In genomic region chr3:49348361-49348760, GRCh38 we compare ENCODE assay signal across 6 cellular contexts. TPM values are rescaled to one million over a fixed set of nuclear protein-coding genes. Genes with fewer than 3 reads are reported as not detected.
DNase-seq lines count a peak whose midpoint lies in the region; ATAC-seq, FAIRE-seq and TF ChIP-seq lines count a peak whose summit lies in the region.
"Not testable (repeated sequence)": the region's sequence is repeated elsewhere in the genome, so short reads cannot be mapped to it uniquely, and the experiment has no call there.

No MANE protein-coding gene starts in this region.

- intact Hi-C loops in CD14-positive monocyte (cut with micrococcal nuclease); dendritic cell treated with granulocyte-macrophage colony-stimulating factor and Interleukin-4, amounts not matched to agents 40 ng/mL and 50 ng/mL, for 4 days (cut with micrococcal nuclease); HepG2 (cut with micrococcal nuclease; ENCODE audit: unreplicated experiment); upper lobe of right lung (cut with DNase I): not testable (repeated sequence)

- BruUV-seq in HepG2 (replicated peaks; lab: Mats Ljungman, UMichigan), result not testable (repeated sequence)

- not testable (repeated sequence) for H3K79me2 ChIP-seq in HepG2 (ENCODE audit: insufficient read depth, low read length)

- not testable (repeated sequence) for H3K27me3 ChIP-seq in HepG2 (ENCODE audit: control insufficient read depth in 1 of 2, insufficient read depth in 2 of 2, low read length in 2 of 2); neutrophil; upper lobe of right lung

- not testable (repeated sequence) for TF ChIP-seq POLR2A in HepG2 (IDR thresholded peaks at IDR 0.05; ENCODE audit: insufficient read depth in 1 of 2, low read depth in 2 of 2, low read length in 2 of 2)

- not testable (repeated sequence) for TF ChIP-seq RAD21 in HepG2 (CRISPR knock-in tag; IDR thresholded peaks at IDR 0.05)

- H2AFZ ChIP-seq in HepG2 (ENCODE audit: low read length), result not testable (repeated sequence)

- not testable (repeated sequence) for H3K4me2 ChIP-seq in HepG2 (ENCODE audit: low read depth, low read length)

- not testable (repeated sequence) for H4K20me1 ChIP-seq in HepG2 (ENCODE audit: insufficient read depth, low read length)

- CTCF ChIA-PET in RWPE1 (lab: Yijun Ruan, JAX), result not testable (repeated sequence)
- CTCF ChIA-PET in HepG2 (lab: Yijun Ruan, JAX; ENCODE audit: low intra/inter-chr PET ratio, low total read pairs), result interaction anchor here (0.9 kb wide), 1 partner anchor 8 kb away, joined by 3 read pairs; no protein-coding TSS in a partner anchor

- TF ChIP-seq CTCF in CD14-positive monocyte (IDR thresholded peaks at IDR 0.05); RWPE1 (conservative IDR thresholded peaks at IDR 0.05; ENCODE audit: low read depth); HepG2 (CRISPR knock-in tag; IDR thresholded peaks at IDR 0.05); neutrophil (IDR thresholded peaks at IDR 0.05); upper lobe of right lung (IDR thresholded peaks at IDR 0.05): not testable (repeated sequence)

- H3K9ac ChIP-seq in HepG2 (ENCODE audit: insufficient read depth, low read depth, low read length), result not testable (repeated sequence)

- not testable (repeated sequence) for H3K27me3 Mint-ChIP-seq in CD14-positive monocyte (ENCODE audit: low read depth in 3 of 3); dendritic cell treated with granulocyte-macrophage colony-stimulating factor and Interleukin-4, amounts not matched to agents 40 ng/mL and 50 ng/mL, for 4 days

- peaks cover 85% of the 10 kb centered on the region for H3K4me1 Mint-ChIP-seq in CD14-positive monocyte
- H3K4me1 Mint-ChIP-seq in dendritic cell treated with granulocyte-macrophage colony-stimulating factor and Interleukin-4, amounts not matched to agents 40 ng/mL and 50 ng/mL, for 4 days (ENCODE audit: low read depth), result peaks cover 80% of the 10 kb centered on the region

- H3K36me3 Mint-ChIP-seq in CD14-positive monocyte; dendritic cell treated with granulocyte-macrophage colony-stimulating factor and Interleukin-4, amounts not matched to agents 40 ng/mL and 50 ng/mL, for 4 days (ENCODE audit: low read depth): not testable (repeated sequence)

- TF ChIP-seq EP300 in HepG2 (IDR thresholded peaks at IDR 0.05; ENCODE audit: low read depth in 2 of 2, low read length in 2 of 2); HepG2 (CRISPR knock-in tag; IDR thresholded peaks at IDR 0.05; ENCODE audit: borderline replicate concordance): not testable (repeated sequence)

- not testable (repeated sequence) for H3K9me3 Mint-ChIP-seq in CD14-positive monocyte; dendritic cell treated with granulocyte-macrophage colony-stimulating factor and Interleukin-4, amounts not matched to agents 40 ng/mL and 50 ng/mL, for 4 days

- H3K4me3 ChIP-seq in HepG2 (replicated peaks in 1 of 3; ENCODE audit: insufficient read depth in 1 of 3, low read depth in 2 of 3, low read length in 3 of 3); neutrophil (ENCODE audit: low read depth in 1 of 2, low read length in 1 of 2); upper lobe of right lung: not testable (repeated sequence)

- not testable (repeated sequence) for H3K4me3 Mint-ChIP-seq in CD14-positive monocyte; dendritic cell treated with granulocyte-macrophage colony-stimulating factor and Interleukin-4, amounts not matched to agents 40 ng/mL and 50 ng/mL, for 4 days

- POLR2A ChIA-PET in RWPE1 (lab: Yijun Ruan, JAX; ENCODE audit: low non-redundant PET), result not testable (repeated sequence)
- POLR2A ChIA-PET in HepG2 (lab: Yijun Ruan, JAX), result interaction anchor here (1.2 to 5.3 kb wide), 5 partner anchors 9 to 81 kb away, joined by 4 to 50 read pairs (median 10); partner anchors contain the start of genes GPX1, NICN1, RHOA and TCTA

- not testable (repeated sequence) for H3K9me3 ChIP-seq in HepG2 (ENCODE audit: low read length); neutrophil; upper lobe of right lung

- 87% methylated on average over 12 of the region's 12 CpGs for WGBS in HepG2 (ENCODE audit: low lambda C conversion rate)

- peak overlapping the region; percentile 90 for H3K27ac ChIP-seq in RWPE1
- peak overlapping the region; percentile 53 for H3K27ac ChIP-seq in HepG2 (ENCODE audit: extremely low read length, insufficient read depth, low read length)
- peak overlapping the region; percentile 92 for H3K27ac ChIP-seq in neutrophil
- H3K27ac ChIP-seq in upper lobe of right lung, result peak overlapping the region; percentile 83

- H3K4me1 ChIP-seq in HepG2 (ENCODE audit: insufficient read depth, low read length), result peaks cover 91% of the 10 kb centered on the region
- H3K4me1 ChIP-seq in neutrophil (ENCODE audit: control insufficient read depth in 1 of 2, insufficient read depth in 1 of 2, low read depth in 1 of 2, low read length in 1 of 2), result peaks cover 95 to 97% of the 10 kb centered on the region in 2 experiments
- peaks cover 52% of the 10 kb centered on the region for H3K4me1 ChIP-seq in upper lobe of right lung

- not testable (repeated sequence) for DNase-seq in CD14-positive monocyte (ENCODE audit: low spot score); RWPE1 (ENCODE audit: low spot score); HepG2 (ENCODE audit: low spot score); upper lobe of right lung

- H3K27ac Mint-ChIP-seq in CD14-positive monocyte, result peak overlapping the region in 6 of 7 donors; percentile 99 to 100 (median 100)
- H3K27ac Mint-ChIP-seq in dendritic cell treated with granulocyte-macrophage colony-stimulating factor and Interleukin-4, amounts not matched to agents 40 ng/mL and 50 ng/mL, for 4 days, result peak overlapping the region; percentile 98

- not testable (repeated sequence) for FAIRE-seq in HepG2 (lab: Jason Lieb, UNC)

- in situ Hi-C loops in HepG2 (cut with HindIII; ENCODE audit: extremely low pct_ligation_motif_present, low pct_unique_long_range_greater_than_20kb), result loop anchor here (25.0 kb wide), 1 partner anchor 89 kb away; the partner anchor contains the start of gene NICN1

- not testable (repeated sequence) for H3K36me3 ChIP-seq in HepG2 (replicated peaks in 1 of 2; ENCODE audit: control insufficient read depth in 1 of 2, insufficient read depth in 2 of 2, low read length in 2 of 2); neutrophil; upper lobe of right lung

- not testable (repeated sequence) for ATAC-seq in HepG2, upper lobe of right lung

RNA-seq across cellular contexts. Expression of gene USP4, which starts 8.5 kb away (rescaled TPM):
- 10 to 100 TPM; 68.6 to 78.9 TPM for polyA plus RNA-seq in CD14-positive monocyte
- 9.2 and 12.1 TPM in 2 replicates for total RNA-seq in HepG2 (2016; rRNA removed; fragmentation: Illumina TruSeq; extraction: Trizol)
- 3.9 and 5.6 TPM in 2 replicates for total RNA-seq in HepG2 (2016; cell fraction: cytosol; rRNA removed; fragmentation: Illumina TruSeq; extraction: Trizol; ENCODE audit: low read depth)
- total RNA-seq in HepG2 (2016; cell fraction: insoluble cytoplasmic fraction; rRNA removed; fragmentation: Illumina TruSeq; extraction: Trizol), result 9.5 and 12.5 TPM in 2 replicates
- total RNA-seq in HepG2 (2016; cell fraction: membrane; rRNA removed; fragmentation: Illumina TruSeq; extraction: Trizol), result 6.2 and 7.0 TPM in 2 replicates
- total RNA-seq in HepG2 (2016; cell fraction: nucleus; rRNA removed; fragmentation: Illumina TruSeq; extraction: Trizol), result 14.7 and 15.5 TPM in 2 replicates
- 18.7 and 20.8 TPM in 2 replicates for polyA plus RNA-seq in HepG2 (2011; rRNA removed)
- 10.8 and 12.7 TPM in 2 replicates for polyA plus RNA-seq in HepG2 (2011; cell fraction: cytosol; rRNA removed)
- polyA plus RNA-seq in HepG2 (2011; cell fraction: nucleus; rRNA removed), result 22.0 and 28.3 TPM in 2 replicates
- 11.8 and 12.6 TPM in 2 replicates for polyA plus RNA-seq in HepG2 (2012)
- polyA plus RNA-seq in HepG2 (2016; cell fraction: cytosol; fragmentation: Illumina TruSeq; extraction: Trizol; ENCODE audit: low read depth), result 2.2 and 2.4 TPM in 2 replicates
- polyA plus RNA-seq in HepG2 (2016; cell fraction: insoluble cytoplasmic fraction; fragmentation: Illumina TruSeq; extraction: Trizol; ENCODE audit: low read depth), result 23.2 and 24.3 TPM in 2 replicates
- polyA plus RNA-seq in HepG2 (2016; cell fraction: membrane; fragmentation: Illumina TruSeq; extraction: Trizol; ENCODE audit: low read depth), result 5.3 and 5.8 TPM in 2 replicates
- 37.3 and 42.6 TPM in 2 replicates for polyA plus RNA-seq in HepG2 (2016; cell fraction: nucleus; fragmentation: Illumina TruSeq; extraction: Trizol; ENCODE audit: insufficient read depth, low read depth)
- 31.1 and 48.0 TPM in 2 replicates for polyA minus RNA-seq in HepG2 (2011; rRNA and poly(A)+ RNA removed; ENCODE audit: low replicate concordance)
- polyA minus RNA-seq in HepG2 (2011; cell fraction: cytosol; rRNA and poly(A)+ RNA removed), result 10.6 TPM in 2 replicates
- polyA minus RNA-seq in HepG2 (2011; cell fraction: nucleus; rRNA and poly(A)+ RNA removed), result 36.3 and 41.9 TPM in 2 replicates
- total RNA-seq in upper lobe of right lung, result 69.6 TPM

RNA-seq across cellular contexts. Expression of gene GPX1, which starts 9.8 kb away (rescaled TPM):
- polyA plus RNA-seq in CD14-positive monocyte (1,000 to 10,000 TPM; 1,394 to 2,105 TPM), HepG2 (2011; rRNA removed) (167 and 168 TPM in 2 replicates)
- total RNA-seq in HepG2 (2016; rRNA removed; fragmentation: Illumina TruSeq; extraction: Trizol) (149 and 169 TPM in 2 replicates), upper lobe of right lung (415 TPM)
- 205 and 280 TPM in 2 replicates for total RNA-seq in HepG2 (2016; cell fraction: cytosol; rRNA removed; fragmentation: Illumina TruSeq; extraction: Trizol; ENCODE audit: low read depth)
- 148 and 173 TPM in 2 replicates for total RNA-seq in HepG2 (2016; cell fraction: insoluble cytoplasmic fraction; rRNA removed; fragmentation: Illumina TruSeq; extraction: Trizol)
- total RNA-seq in HepG2 (2016; cell fraction: membrane; rRNA removed; fragmentation: Illumina TruSeq; extraction: Trizol), result 276 and 347 TPM in 2 replicates
- total RNA-seq in HepG2 (2016; cell fraction: nucleus; rRNA removed; fragmentation: Illumina TruSeq; extraction: Trizol), result 56.7 and 58.1 TPM in 2 replicates
- polyA plus RNA-seq in HepG2 (2011; cell fraction: cytosol; rRNA removed), result 122 and 246 TPM in 2 replicates
- polyA plus RNA-seq in HepG2 (2011; cell fraction: nucleus; rRNA removed), result 103 and 106 TPM in 2 replicates
- polyA plus RNA-seq in HepG2 (2012), result 61.4 and 66.5 TPM in 2 replicates
- 349 and 479 TPM in 2 replicates for polyA plus RNA-seq in HepG2 (2016; cell fraction: cytosol; fragmentation: Illumina TruSeq; extraction: Trizol; ENCODE audit: low read depth)
- 254 and 267 TPM in 2 replicates for polyA plus RNA-seq in HepG2 (2016; cell fraction: insoluble cytoplasmic fraction; fragmentation: Illumina TruSeq; extraction: Trizol; ENCODE audit: low read depth)
- 392 and 448 TPM in 2 replicates for polyA plus RNA-seq in HepG2 (2016; cell fraction: membrane; fragmentation: Illumina TruSeq; extraction: Trizol; ENCODE audit: low read depth)
- polyA plus RNA-seq in HepG2 (2016; cell fraction: nucleus; fragmentation: Illumina TruSeq; extraction: Trizol; ENCODE audit: insufficient read depth, low read depth), result 140 and 150 TPM in 2 replicates
- polyA minus RNA-seq in HepG2 (2011; rRNA and poly(A)+ RNA removed; ENCODE audit: low replicate concordance), result 140 and 218 TPM in 2 replicates
- 38.9 and 50.8 TPM in 2 replicates for polyA minus RNA-seq in HepG2 (2011; cell fraction: cytosol; rRNA and poly(A)+ RNA removed)
- polyA minus RNA-seq in HepG2 (2011; cell fraction: nucleus; rRNA and poly(A)+ RNA removed), result 19.5 and 22.8 TPM in 2 replicates
